ENCODE assay signal across 8 cellular contexts in genomic region chr6:7087491-7087979, GRCh38. TPM values are rescaled to one million over a fixed set of nuclear protein-coding genes. Genes with fewer than 3 reads are reported as not detected.
DNase-seq lines count a peak whose midpoint lies in the region; ATAC-seq and TF ChIP-seq lines count a peak whose summit lies in the region.
"Had no signal": no experiment of that assay in that cellular context is flagged by ENCODE, and none has a peak within 500 bp of the region (broad histone marks: within the 10 kb centered on the region; RNA-seq: fewer than 3 reads in every experiment).

No MANE protein-coding gene starts in this region.

- no peaks in the 10 kb centered on the region for H3K9me3 ChIP-seq in adrenal gland (replicated peaks in 1 of 3)
- H3K9me3 ChIP-seq: SJSA1 had no signal

- H3K4me1 ChIP-seq in adrenal gland (replicated peaks in 1 of 2): peaks cover 0 to 14% of the 10 kb centered on the region in 2 donors

- no peaks in the 10 kb centered on the region for H3K36me3 ChIP-seq in adrenal gland (replicated peaks in 1 of 2)
- H3K36me3 ChIP-seq: SJSA1 had no signal

- WGBS in adrenal gland, 4 donors: 71 to 82% (median 75%) methylated on average over 7 of the region's 7 CpGs

- no peaks in the 10 kb centered on the region for H3K27me3 ChIP-seq in adrenal gland
- H3K27me3 ChIP-seq: SJSA1 had no signal

- H3K4me3 ChIP-seq in adrenal gland: peak overlapping the region in 1 of 4 donors; percentile 33

- TF ChIP-seq POLR2A in adrenal gland (IDR thresholded peaks at IDR 0.05): no peak

- ATAC-seq in GM21390 (IDR thresholded peaks at IDR 0.05; ENCODE audit: unreplicated experiment) (peak; percentile 52), HG03520 (IDR thresholded peaks at IDR 0.05; ENCODE audit: unreplicated experiment) (peak; percentile 48), HG03457 (IDR thresholded peaks at IDR 0.05; ENCODE audit: unreplicated experiment) (no peak), GM19467 (IDR thresholded peaks at IDR 0.05; ENCODE audit: unreplicated experiment) (no peak)

- no peak for DNase-seq in adrenal gland
- DNase-seq in stimulated activated CD4-positive, alpha-beta T cell treated with anti-CD3 and anti-CD28 coated beads, Interleukin-4, amount 100 ng/mL, for 4 hours: peak; percentile 6 to 21
- DNase-seq in NCI-H82 (lab: John Stamatoyannopoulos, UW): no peak

- intact Hi-C loops in adrenal gland (cut with DNase I): no loop called here

- no peak for TF ChIP-seq CTCF in adrenal gland (IDR thresholded peaks at IDR 0.05)

- H3K27ac ChIP-seq in adrenal gland: peak overlapping the region in 3 of 5 donors; percentile 10 to 42 (median 27)
- H3K27ac ChIP-seq: SJSA1 had no signal

RNA-seq across cellular contexts. Expression of gene RREB1, which starts 20.2 kb away (rescaled TPM):
- 10 to 100 TPM; 45.9 to 79.5 (median 58.3) TPM for total RNA-seq in adrenal gland
- 10 to 100 TPM in 2 of 3 donors, 1 to 10 TPM in 1; 8.0 to 24.2 (median 20.6) TPM for polyA plus RNA-seq in adrenal gland

Comparison
In these comparisons a context has a peak if more than half of its experiments do, and no peak if none do; other contexts are left out.
1. ATAC-seq: peak in GM21390 (single experiment) and HG03520 (single experiment); none in HG03457 (single experiment) and GM19467 (single experiment).
2. DNase-seq: peak in stimulated activated CD4-positive, alpha-beta T cell treated with anti-CD3 and anti-CD28 coated beads, Interleukin-4, amount 100 ng/mL, for 4 hours (2 of 2); none in adrenal gland (0 of 7) and NCI-H82 (single experiment).